17 cellular contexts compared by ENCODE assay signal in the genomic region with DNA sequence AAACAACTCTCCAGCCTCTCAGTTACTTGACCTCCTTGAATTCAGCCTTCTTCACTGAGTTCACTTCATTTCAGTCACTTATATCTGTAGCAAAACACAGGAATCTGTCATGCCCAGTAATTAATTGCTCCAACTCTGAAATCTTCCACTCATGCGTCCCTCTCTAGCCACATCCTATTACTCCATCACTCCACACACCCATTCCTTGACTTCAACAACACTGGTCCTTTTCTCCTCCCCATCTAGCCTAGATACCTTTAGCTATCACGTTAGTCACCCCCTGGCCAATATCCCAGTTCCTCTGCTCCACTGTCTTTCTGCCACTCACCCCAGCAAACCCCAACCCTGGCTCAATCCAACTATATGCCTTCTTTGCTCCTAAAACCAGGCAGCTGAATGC. TPM values are rescaled to one million over a fixed set of nuclear protein-coding genes. Genes with fewer than 3 reads are reported as not detected.
A peak's percentile ranks its signal among the peaks of the same experiment; 100 is the strongest.
DNase-seq lines count a peak whose midpoint lies in the region; ATAC-seq and TF ChIP-seq lines count a peak whose summit lies in the region.
"Had no signal": no experiment of that assay in that cellular context is flagged by ENCODE, and none has a peak within 500 bp of the region (broad histone marks: within the 10 kb centered on the region; RNA-seq: fewer than 3 reads in every experiment).

No MANE protein-coding gene starts in this region.

- POLR2A ChIA-PET in activated CD4-positive, alpha-beta T cell treated with anti-CD3 and anti-CD28 coated beads for 36 hours (lab: Charles Lee): no interaction called here

- no peak for ATAC-seq in activated CD4-positive, alpha-beta T cell treated with anti-CD3 and anti-CD28 coated beads for 36 hours
- ATAC-seq: activated T-cell treated with anti-CD3 and anti-CD28 coated beads, Interleukin-2, amount 50 U/mL, for 72 hours had no signal

- no peaks in the 10 kb centered on the region for H3K27me3 Mint-ChIP-seq in activated CD4-positive, alpha-beta T cell treated with anti-CD3 and anti-CD28 coated beads for 36 hours
- H3K27me3 Mint-ChIP-seq: progenitor cell of endocrine pancreas had no signal

- H3K9me3 Mint-ChIP-seq in activated CD4-positive, alpha-beta T cell treated with anti-CD3 and anti-CD28 coated beads for 36 hours (ENCODE audit: low read depth): no peaks in the 10 kb centered on the region
- H3K9me3 Mint-ChIP-seq: activated T-cell treated with anti-CD3 and anti-CD28 coated beads, Interleukin-2, amount 50 U/mL, for 72 hours had no signal

- peaks cover 16% of the 10 kb centered on the region for H3K4me1 ChIP-seq in suprapubic skin
- H3K4me1 ChIP-seq: BE2C had no signal

- peaks cover 11% of the 10 kb centered on the region for H3K4me1 Mint-ChIP-seq in activated CD4-positive, alpha-beta T cell treated with anti-CD3 and anti-CD28 coated beads for 36 hours

- no peak overlapping the region for H3K4me3 ChIP-seq in brain microvascular endothelial cell (ENCODE audit: low read depth, low read length)
- no peak overlapping the region for H3K4me3 ChIP-seq in suprapubic skin
- H3K4me3 ChIP-seq: thoracic aorta had no signal

- in situ Hi-C loops in brain microvascular endothelial cell (cut with HindIII; ENCODE audit: low pct_ligation_motif_present, low sequenced_read_pairs): no loop called here

- CTCF ChIA-PET in activated CD4-positive, alpha-beta T cell treated with anti-CD3 and anti-CD28 coated beads for 36 hours (lab: Charles Lee): interaction anchor here (0.6 kb wide), 1 partner anchor 1322 kb away, joined by 3 read pairs; no protein-coding TSS in a partner anchor

- DNase-seq in AG08395 (ENCODE audit: low spot score) (peak; percentile 76), LHCN-M2 (ENCODE audit: low read depth) (peak; percentile 75), brain microvascular endothelial cell (no peak), kidney glomerular epithelial cell (lab: John Stamatoyannopoulos, UW) (peak; percentile 53), Ammon's horn (ENCODE audit: low spot score) (no peak), inferior parietal cortex (ENCODE audit: extremely low spot score) (no peak), suprapubic skin (ENCODE audit: low spot score in 2 of 2) (no peak)
- DNase-seq in activated CD4-positive, alpha-beta T cell treated with anti-CD3 and anti-CD28 coated beads for 36 hours: no peak
- DNase-seq: activated CD4-positive, CD25-positive, alpha-beta regulatory T cell; activated T-cell treated with anti-CD3 and anti-CD28 coated beads, Interleukin-2, amount 50 U/mL, for 72 hours; BE2C; cortex of kidney; Karpas-422; midbrain; NCI-H2227 treated with DMSO at 0.1 percent for 48 hours had no signal

- intact Hi-C loops in activated CD4-positive, alpha-beta T cell treated with anti-CD3 and anti-CD28 coated beads for 36 hours (cut with DNase I, micrococcal nuclease): no loop called here

- H3K36me3 ChIP-seq in brain microvascular endothelial cell (replicated peaks) (no peaks in the 10 kb centered on the region), suprapubic skin (no peaks in the 10 kb centered on the region)
- H3K36me3 ChIP-seq: BE2C, thoracic aorta had no signal

- peak overlapping the region; percentile 77 for H3K27ac ChIP-seq in brain microvascular endothelial cell
- no peak overlapping the region for H3K27ac ChIP-seq in suprapubic skin

- H3K36me3 Mint-ChIP-seq in activated CD4-positive, alpha-beta T cell treated with anti-CD3 and anti-CD28 coated beads for 36 hours (ENCODE audit: low read depth): no peaks in the 10 kb centered on the region

- no peaks in the 10 kb centered on the region for H3K9me3 ChIP-seq in suprapubic skin
- H3K9me3 ChIP-seq: BE2C, thoracic aorta had no signal

- TF ChIP-seq POLR2A in suprapubic skin (IDR thresholded peaks at IDR 0.05): no peak

- H3K27ac Mint-ChIP-seq in activated CD4-positive, alpha-beta T cell treated with anti-CD3 and anti-CD28 coated beads for 36 hours: no peak overlapping the region
- H3K27ac Mint-ChIP-seq: activated T-cell treated with anti-CD3 and anti-CD28 coated beads, Interleukin-2, amount 50 U/mL, for 72 hours; progenitor cell of endocrine pancreas had no signal

- TF ChIP-seq EP300 in suprapubic skin (IDR thresholded peaks at IDR 0.05): no peak

- H3K4me3 Mint-ChIP-seq in activated CD4-positive, alpha-beta T cell treated with anti-CD3 and anti-CD28 coated beads for 36 hours: no peak overlapping the region
- H3K4me3 Mint-ChIP-seq: activated T-cell treated with anti-CD3 and anti-CD28 coated beads, Interleukin-2, amount 50 U/mL, for 72 hours had no signal

- 52% methylated on average over 2 of the region's 2 CpGs for WGBS in suprapubic skin

- H3K27me3 ChIP-seq in brain microvascular endothelial cell (replicated peaks): no peaks in the 10 kb centered on the region
- no peaks in the 10 kb centered on the region for H3K27me3 ChIP-seq in suprapubic skin
- H3K27me3 ChIP-seq: BE2C had no signal

- TF ChIP-seq CTCF in brain microvascular endothelial cell (IDR thresholded peaks at IDR 0.05; ENCODE audit: low read depth, low read length, missing control alignments) (no peak), suprapubic skin (IDR thresholded peaks at IDR 0.05) (no peak)

RNA-seq across cellular contexts. Expression of gene ZHX3, which starts 7.7 kb away (rescaled TPM):
- total RNA-seq in LHCN-M2 (2014; rRNA removed) (31.6 and 35.1 TPM in 2 replicates), suprapubic skin (10 to 100 TPM; 19.2 to 32.9 (median 31.4) TPM)
- polyA plus RNA-seq in LHCN-M2 (2012): 23.2 TPM
- total RNA-seq in activated CD4-positive, alpha-beta T cell treated with anti-CD3 and anti-CD28 coated beads for 36 hours: 10 to 100 TPM; 12.8 to 15.4 TPM

RNA-seq across cellular contexts. Expression of gene LPIN3, which starts 30.8 kb away (rescaled TPM):
- total RNA-seq in LHCN-M2 (2014; rRNA removed): 15.3 and 19.1 TPM in 2 replicates
- polyA plus RNA-seq in LHCN-M2 (2012): 6.8 TPM
- total RNA-seq in activated CD4-positive, alpha-beta T cell treated with anti-CD3 and anti-CD28 coated beads for 36 hours: 1 to 10 TPM; 4.0 TPM
- total RNA-seq in suprapubic skin: 100 to 1,000 TPM in 1 of 4 donors, 10 to 100 TPM in 3; 74.6 to 213 (median 85.2) TPM

RNA-seq across cellular contexts. Expression of gene EMILIN3, which starts 56.8 kb away (rescaled TPM):
- total RNA-seq in LHCN-M2 (2014; rRNA removed) (not detected in 2 replicates), suprapubic skin (1 to 10 TPM; 4.4 to 7.5 (median 5.7) TPM)
- 0.05 TPM for polyA plus RNA-seq in LHCN-M2 (2012)
- total RNA-seq in activated CD4-positive, alpha-beta T cell treated with anti-CD3 and anti-CD28 coated beads for 36 hours: under 1 TPM; 0.05 to 0.16 TPM
- total RNA-seq: activated T-cell treated with anti-CD3 and anti-CD28 coated beads, Interleukin-2, amount 50 U/mL, for 72 hours had no signal

Comparison
In these comparisons a context has a peak if more than half of its experiments do, and no peak if none do; other contexts are left out.
1. DNase-seq: peak in AG08395 (single experiment), LHCN-M2 (single experiment) and kidney glomerular epithelial cell (single experiment); none in brain microvascular endothelial cell (single experiment), Ammon's horn (single experiment), activated CD4-positive, alpha-beta T cell treated with anti-CD3 and anti-CD28 coated beads for 36 hours (single experiment), inferior parietal cortex (single experiment) and suprapubic skin (0 of 2).